In the genomic region with DNA sequence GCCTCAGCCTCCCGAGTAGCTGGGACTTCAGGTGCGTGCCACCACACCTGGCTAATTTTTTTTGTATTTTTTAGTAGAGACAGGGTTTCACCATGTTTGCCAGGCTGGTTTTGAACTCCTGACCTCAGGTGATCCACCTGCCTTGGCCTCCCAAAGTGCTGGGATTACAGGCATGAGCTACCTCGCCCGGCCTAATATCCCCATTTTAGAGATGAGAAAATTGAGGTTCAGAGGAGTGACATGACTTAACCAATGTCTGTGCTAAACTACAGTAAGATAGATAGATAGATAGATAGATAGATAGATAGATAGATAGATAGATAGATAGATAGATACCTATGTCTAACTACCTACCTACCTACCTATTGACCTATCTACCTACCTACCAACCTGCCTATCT, we compare ENCODE assay signal across 4 cellular contexts. TPM values are rescaled to one million over a fixed set of nuclear protein-coding genes. Genes with fewer than 3 reads are reported as not detected.
"Had no signal": no experiment of that assay in that cellular context is flagged by ENCODE, and none has a peak within 500 bp of the region (broad histone marks: within the 10 kb centered on the region; RNA-seq: fewer than 3 reads in every experiment).

No MANE protein-coding gene starts in this region.

RNA-seq across cellular contexts. Expression of a gene that starts 23.3 kb away (rescaled TPM):
- total RNA-seq: activated CD4-positive, alpha-beta memory T cell treated with anti-CD3 and anti-CD28 coated beads for 36 hours; activated CD4-positive, alpha-beta T cell treated with anti-CD3 and anti-CD28 coated beads, Interleukin-2, amount 10 ng/mL, durations not matched to agents 7 days and 5 days; activated T-cell treated with anti-CD3 and anti-CD28 coated beads, Interleukin-2, amount 50 U/mL, for 4 hours; OCI-LY7 had no signal
